23 cellular contexts compared by ENCODE assay signal in the genomic region with DNA sequence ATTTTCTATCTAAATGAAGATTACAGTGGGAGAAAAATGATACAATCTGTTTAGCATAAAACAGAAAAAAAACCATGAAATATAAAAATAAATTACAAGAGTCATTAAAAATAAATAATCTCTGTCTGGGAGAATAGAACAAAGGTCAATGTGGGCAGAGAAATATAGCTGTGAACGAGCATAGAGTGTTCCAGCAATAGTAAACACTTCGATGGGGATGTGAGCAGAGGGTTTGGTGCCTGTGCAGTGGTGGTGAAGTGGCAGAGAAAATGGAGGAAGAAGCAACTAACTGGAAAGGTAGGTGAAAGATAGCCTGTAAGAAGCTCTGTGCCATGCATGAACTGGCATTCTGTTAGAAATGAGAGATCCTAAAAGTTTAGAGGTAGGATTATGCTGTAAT.
DNase-seq lines count a peak whose midpoint lies in the region; ATAC-seq, FAIRE-seq and TF ChIP-seq lines count a peak whose summit lies in the region.
"Had no signal": no experiment of that assay in that cellular context is flagged by ENCODE, and none has a peak within 500 bp of the region (broad histone marks: within the 10 kb centered on the region; RNA-seq: fewer than 3 reads in every experiment).

No MANE protein-coding gene starts in this region.

- TF ChIP-seq RAD21 in HepG2 (CRISPR knock-in tag; IDR thresholded peaks at IDR 0.05): no peak

- H3K4me3 ChIP-seq in mammary epithelial cell (replicated peaks in 1 of 3; ENCODE audit: insufficient read depth in 1 of 3, low read depth in 2 of 3, low read length in 3 of 3) (no peak overlapping the region), HepG2 (replicated peaks in 1 of 3; ENCODE audit: insufficient read depth in 1 of 3, low read depth in 2 of 3, low read length in 3 of 3) (no peak overlapping the region), neural progenitor cell (no peak overlapping the region)
- H3K4me3 ChIP-seq: BLaER1, GM12878, GM23248 had no signal

- H3K27me3 Mint-ChIP-seq in MCF 10A (ENCODE audit: insufficient read depth, unreplicated experiment): no peaks in the 10 kb centered on the region
- H3K27me3 Mint-ChIP-seq in neural progenitor cell (ENCODE audit: insufficient read depth, low read depth): peaks cover 3% of the 10 kb centered on the region
- H3K27me3 Mint-ChIP-seq: B cell; CD4-positive, CD25-positive, alpha-beta regulatory T cell had no signal

- H3K27ac ChIP-seq in mammary epithelial cell (ENCODE audit: insufficient read depth, low read depth, low read length) (no peak overlapping the region), HepG2 (ENCODE audit: extremely low read length, insufficient read depth, low read length) (no peak overlapping the region), neural progenitor cell (no peak overlapping the region)
- H3K27ac ChIP-seq: 22Rv1, BLaER1, C4-2B, GM23248 had no signal

- DNase-seq in MCF 10A (ENCODE audit: unreplicated experiment) (no peak), mammary epithelial cell (no peak), HepG2 (ENCODE audit: low spot score) (no peak), neural progenitor cell (ENCODE audit: low spot score) (no peak), cortex of kidney (lab: John Stamatoyannopoulos, UW) (no peak), HUDEP-2 (lab: John Stamatoyannopoulos, UW; ENCODE audit: unreplicated experiment in 76 of 76) (no peak)
- DNase-seq: Caco-2; CD4-positive, CD25-positive, alpha-beta regulatory T cell; CD8-positive, alpha-beta T cell; DMS153; DND-41; GM23248; H9 had no signal

- TF ChIP-seq EP300 in HepG2 (IDR thresholded peaks at IDR 0.05; ENCODE audit: low read depth in 2 of 2, low read length in 2 of 2) (no peak), HepG2 (CRISPR knock-in tag; IDR thresholded peaks at IDR 0.05; ENCODE audit: borderline replicate concordance) (no peak)

- POLR2A ChIA-PET in MCF 10A (lab: Yijun Ruan, JAX) (interaction anchor here (0.6 kb wide), 1 partner anchor 382 kb away, joined by 3 read pairs; no protein-coding TSS in a partner anchor), HepG2 (lab: Yijun Ruan, JAX) (no interaction called here)

- H3K27me3 ChIP-seq in mammary epithelial cell (ENCODE audit: insufficient read depth, low read length) (no peaks in the 10 kb centered on the region), HepG2 (ENCODE audit: control insufficient read depth in 1 of 2, insufficient read depth in 2 of 2, low read length in 2 of 2) (no peaks in the 10 kb centered on the region), neural progenitor cell (no peaks in the 10 kb centered on the region)
- H3K27me3 ChIP-seq: BLaER1 had no signal

- H3K36me3 Mint-ChIP-seq in MCF 10A (ENCODE audit: insufficient read depth, unreplicated experiment) (peaks cover 5% of the 10 kb centered on the region), neural progenitor cell (peaks cover 2% of the 10 kb centered on the region)
- H3K36me3 Mint-ChIP-seq: CD4-positive, CD25-positive, alpha-beta regulatory T cell; CD8-positive, alpha-beta T cell had no signal

- H2AFZ ChIP-seq in mammary epithelial cell (ENCODE audit: low read depth, low read length) (no peak overlapping the region), HepG2 (ENCODE audit: low read length) (no peak overlapping the region), neural progenitor cell (replicated peaks) (peak overlapping the region; percentile 68)
- H2AFZ ChIP-seq: GM23248 had no signal

- intact Hi-C loops in MCF 10A (cut with micrococcal nuclease): no loop called here
- intact Hi-C loops in mammary epithelial cell (cut with micrococcal nuclease): no loop called here
- intact Hi-C loops in HepG2 (cut with micrococcal nuclease; ENCODE audit: unreplicated experiment): no loop called here

- dilution Hi-C loops in mammary epithelial cell (cut with HindIII; ENCODE audit: low sequenced_read_pairs): no loop called here

- H3K79me2 ChIP-seq in mammary epithelial cell (ENCODE audit: insufficient read depth, low read length): no peaks in the 10 kb centered on the region
- no peaks in the 10 kb centered on the region for H3K79me2 ChIP-seq in HepG2 (ENCODE audit: insufficient read depth, low read length)
- no peaks in the 10 kb centered on the region for H3K79me2 ChIP-seq in neural progenitor cell (ENCODE audit: low read depth)

- no peak for FAIRE-seq in HepG2 (lab: Jason Lieb, UNC)
- FAIRE-seq: A204.1, G401.6, GM12878, GM19239 had no signal

- in situ Hi-C loops in mammary epithelial cell (cut with MboI; ENCODE audit: low sequenced_read_pairs in 2 of 2): no loop called here
- in situ Hi-C loops in HepG2 (cut with HindIII; ENCODE audit: extremely low pct_ligation_motif_present, low pct_unique_long_range_greater_than_20kb): no loop called here

- ATAC-seq in HepG2 (peak; percentile 29; the same call in 1 of the 3 replicates), HG03460 (IDR thresholded peaks at IDR 0.05; ENCODE audit: unreplicated experiment) (no peak)
- ATAC-seq: CD8-positive, alpha-beta T cell; GM12878; HCT116 had no signal

- H3F3A ChIP-seq in neural progenitor cell (ENCODE audit: low read depth): peaks cover 18% of the 10 kb centered on the region

- 97% methylated on average over 2 of the region's 2 CpGs for WGBS in mammary epithelial cell (ENCODE audit: low coverage, missing lambda C conversion rate)
- WGBS in HepG2 (ENCODE audit: low lambda C conversion rate): 8% methylated on average over 2 of the region's 2 CpGs

- H3K9me3 Mint-ChIP-seq in MCF 10A (ENCODE audit: unreplicated experiment) (no peaks in the 10 kb centered on the region), neural progenitor cell (peaks cover 5% of the 10 kb centered on the region)
- H3K9me3 Mint-ChIP-seq: CD8-positive, alpha-beta T cell; H9 had no signal

- BruUV-seq in MCF 10A (replicated peaks; lab: Mats Ljungman, UMichigan) (no TSS peak), mammary epithelial cell (replicated peaks; lab: Mats Ljungman, UMichigan) (no TSS peak), HepG2 (replicated peaks; lab: Mats Ljungman, UMichigan) (no TSS peak)

- H3K4me1 Mint-ChIP-seq in MCF 10A (ENCODE audit: insufficient read depth, unreplicated experiment): peaks cover 12% of the 10 kb centered on the region
- peaks cover 23% of the 10 kb centered on the region for H3K4me1 Mint-ChIP-seq in neural progenitor cell
- H3K4me1 Mint-ChIP-seq: B cell; CD4-positive, CD25-positive, alpha-beta regulatory T cell had no signal

- H3K4me3 Mint-ChIP-seq in MCF 10A (ENCODE audit: unreplicated experiment) (no peak overlapping the region), neural progenitor cell (no peak overlapping the region)
- H3K4me3 Mint-ChIP-seq: B cell; CD4-positive, CD25-positive, alpha-beta regulatory T cell; CD8-positive, alpha-beta T cell; H9 had no signal

- TF ChIP-seq CTCF in MCF 10A (IDR thresholded peaks at IDR 0.05; ENCODE audit: unreplicated experiment) (no peak), mammary epithelial cell (conservative IDR thresholded peaks at IDR 0.05 in 1 of 2, IDR thresholded peaks at IDR 0.05 in 1 of 2; ENCODE audit: extremely low read depth in 1 of 2, insufficient read depth in 1 of 2, low read depth in 1 of 2, low read length in 2 of 2) (no peak), HepG2 (CRISPR knock-in tag; IDR thresholded peaks at IDR 0.05) (no peak), neural progenitor cell (IDR thresholded peaks at IDR 0.05) (no peak)

- no peaks in the 10 kb centered on the region for H3K9me3 ChIP-seq in mammary epithelial cell (replicated peaks; ENCODE audit: insufficient read depth, low read length)
- no peaks in the 10 kb centered on the region for H3K9me3 ChIP-seq in HepG2 (ENCODE audit: low read length)
- no peaks in the 10 kb centered on the region for H3K9me3 ChIP-seq in neural progenitor cell (ENCODE audit: low read depth)
- H3K9me3 ChIP-seq: Caco-2 had no signal

- CTCF ChIA-PET in MCF 10A (lab: Yijun Ruan, JAX): interaction anchor here (0.8 to 1.4 kb wide), 2 partner anchors 9 to 43 kb away, joined by 3 read pairs; no protein-coding TSS in a partner anchor
- CTCF ChIA-PET in mammary epithelial cell (lab: Charles Lee; ENCODE audit: low non-redundant PET): no interaction called here
- CTCF ChIA-PET in HepG2 (lab: Yijun Ruan, JAX; ENCODE audit: low intra/inter-chr PET ratio, low total read pairs): no interaction called here

- H3K27ac Mint-ChIP-seq in MCF 10A (ENCODE audit: low read depth, unreplicated experiment) (peak overlapping the region; percentile 1), neural progenitor cell (no peak overlapping the region)
- H3K27ac Mint-ChIP-seq: B cell; CD4-positive, CD25-positive, alpha-beta regulatory T cell; CD8-positive, alpha-beta T cell had no signal

- no peaks in the 10 kb centered on the region for H3K36me3 ChIP-seq in mammary epithelial cell (ENCODE audit: insufficient read depth, low read length)
- H3K36me3 ChIP-seq in HepG2 (replicated peaks in 1 of 2; ENCODE audit: control insufficient read depth in 1 of 2, insufficient read depth in 2 of 2, low read length in 2 of 2): no peaks in the 10 kb centered on the region
- H3K36me3 ChIP-seq in neural progenitor cell: no peaks in the 10 kb centered on the region
- H3K36me3 ChIP-seq: BLaER1 had no signal

- H3K9ac ChIP-seq in mammary epithelial cell (ENCODE audit: insufficient read depth, low read length) (no peak overlapping the region), HepG2 (ENCODE audit: insufficient read depth, low read depth, low read length) (no peak overlapping the region), neural progenitor cell (no peak overlapping the region)
- H3K9ac ChIP-seq: BLaER1, GM23248 had no signal

- TF ChIP-seq POLR2A in HepG2 (IDR thresholded peaks at IDR 0.05; ENCODE audit: insufficient read depth in 1 of 2, low read depth in 2 of 2, low read length in 2 of 2): no peak

- H4K20me1 ChIP-seq in mammary epithelial cell (ENCODE audit: insufficient read depth, low read length): no peaks in the 10 kb centered on the region
- no peaks in the 10 kb centered on the region for H4K20me1 ChIP-seq in HepG2 (ENCODE audit: insufficient read depth, low read length)
- no peaks in the 10 kb centered on the region for H4K20me1 ChIP-seq in neural progenitor cell (ENCODE audit: low read depth)
- H4K20me1 ChIP-seq: BLaER1 had no signal

- peaks cover 11% of the 10 kb centered on the region for H3K4me1 ChIP-seq in mammary epithelial cell (ENCODE audit: insufficient read depth, low read length)
- peaks cover 18% of the 10 kb centered on the region for H3K4me1 ChIP-seq in HepG2 (ENCODE audit: insufficient read depth, low read length)
- peaks cover 28% of the 10 kb centered on the region for H3K4me1 ChIP-seq in neural progenitor cell
- H3K4me1 ChIP-seq: BLaER1, Caco-2 had no signal

- H3K4me2 ChIP-seq in mammary epithelial cell (ENCODE audit: insufficient read depth, low read depth, low read length): no peak overlapping the region
- H3K4me2 ChIP-seq in HepG2 (ENCODE audit: low read depth, low read length): no peak overlapping the region
- H3K4me2 ChIP-seq in neural progenitor cell: no peak overlapping the region
- H3K4me2 ChIP-seq: BLaER1 had no signal

TF ChIP-seq in HepG2, 621 proteins besides CTCF, POLR2A, EP300 and RAD21 (continues in another document):
- TF ChIP-seq, protein P1, sequence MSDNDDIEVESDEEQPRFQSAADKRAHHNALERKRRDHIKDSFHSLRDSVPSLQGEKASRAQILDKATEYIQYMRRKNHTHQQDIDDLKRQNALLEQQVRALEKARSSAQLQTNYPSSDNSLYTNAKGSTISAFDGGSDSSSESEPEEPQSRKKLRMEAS (IDR thresholded peaks at IDR 0.05): no peak
- TF ChIP-seq ADNP (CRISPR knock-in tag; IDR thresholded peaks at IDR 0.05): no peak
